In the genomic region with DNA sequence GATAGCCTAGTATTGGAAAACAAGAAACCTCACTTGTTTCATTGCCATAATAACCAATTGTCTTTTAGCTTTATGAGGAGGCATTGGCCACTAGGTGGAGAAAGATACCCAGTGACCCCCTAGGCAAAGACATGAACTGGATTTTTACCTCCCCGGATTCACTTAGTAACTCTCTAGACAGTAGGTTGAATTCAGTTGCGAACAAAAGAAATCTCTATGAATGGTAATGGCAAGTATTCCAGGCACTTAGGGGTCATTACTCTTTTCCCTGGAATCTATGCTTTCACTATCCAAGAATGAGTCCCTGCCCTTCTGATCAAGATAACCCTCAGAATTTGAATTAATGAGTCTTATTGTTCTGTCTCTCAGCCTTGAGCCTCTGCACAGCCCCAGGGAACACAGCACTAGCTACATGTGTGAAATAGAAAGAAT, we compare ENCODE assay signal across 8 cellular contexts. TPM values are rescaled to one million over a fixed set of nuclear protein-coding genes. Genes with fewer than 3 reads are reported as not detected.
DNase-seq lines count a peak whose midpoint lies in the region; ATAC-seq, FAIRE-seq and TF ChIP-seq lines count a peak whose summit lies in the region.

No MANE protein-coding gene starts in this region.

- H3K27ac ChIP-seq in astrocyte (ENCODE audit: low read depth, low read length) (peak overlapping the region; percentile 92), iPS DF 6.9 (ENCODE audit: low read length) (no peak overlapping the region), tibial nerve (peak overlapping the region in 2 of 4 donors; percentile 44 to 49)

- no peaks in the 10 kb centered on the region for H4K20me1 ChIP-seq in astrocyte (ENCODE audit: insufficient read depth, low read length)

- TF ChIP-seq EP300 in tibial nerve (IDR thresholded peaks at IDR 0.05) = no peak

- no peaks in the 10 kb centered on the region for H3K36me3 ChIP-seq in astrocyte (ENCODE audit: insufficient read depth, low read length)
- no peaks in the 10 kb centered on the region for H3K36me3 ChIP-seq in iPS DF 6.9 (ENCODE audit: control insufficient read depth, insufficient read depth, low read length)
- H3K36me3 ChIP-seq in tibial nerve = no peaks in the 10 kb centered on the region

- H3K4me1 Mint-ChIP-seq in astrocyte (ENCODE audit: low read depth, unreplicated experiment) (no peaks in the 10 kb centered on the region), T-cell (no peaks in the 10 kb centered on the region)
- no peaks in the 10 kb centered on the region for H3K4me1 Mint-ChIP-seq in stimulated activated memory B cell treated with anti-CD40 and anti-IgM and Interleukin-4, amounts not matched to agents 10 μg/mL and 1 μg/mL and 100 μg/mL, for 72 hours

- H3K36me3 Mint-ChIP-seq in astrocyte (ENCODE audit: low read depth, unreplicated experiment) = no peaks in the 10 kb centered on the region
- no peaks in the 10 kb centered on the region for H3K36me3 Mint-ChIP-seq in stimulated activated memory B cell treated with anti-CD40 and anti-IgM and Interleukin-4, amounts not matched to agents 10 μg/mL and 1 μg/mL and 100 μg/mL, for 72 hours
- H3K36me3 Mint-ChIP-seq in T-cell = no peaks in the 10 kb centered on the region

- H3K4me1 ChIP-seq in astrocyte (ENCODE audit: insufficient read depth, low read length) (peaks cover 42% of the 10 kb centered on the region), iPS DF 6.9 (ENCODE audit: control insufficient read depth, insufficient read depth, low read length) (no peaks in the 10 kb centered on the region), tibial nerve (peaks cover 0 to 35% (median 6%) of the 10 kb centered on the region in 4 donors)

- no peak overlapping the region for H2AFZ ChIP-seq in astrocyte (ENCODE audit: low read depth, low read length)

- no peaks in the 10 kb centered on the region for H3K9me3 ChIP-seq in astrocyte (ENCODE audit: insufficient read depth, low read depth, low read length)
- H3K9me3 ChIP-seq in iPS DF 6.9 (ENCODE audit: control insufficient read depth, insufficient read depth, low read length) = no peaks in the 10 kb centered on the region
- no peaks in the 10 kb centered on the region for H3K9me3 ChIP-seq in tibial nerve

- POLR2A ChIA-PET in T-cell (lab: Charles Lee) = no interaction called here

- H3K79me2 ChIP-seq in astrocyte (ENCODE audit: insufficient read depth, low read length) = no peaks in the 10 kb centered on the region

- peak; percentile 93 for FAIRE-seq in astrocyte (lab: Jason Lieb, UNC)

- H3K27ac Mint-ChIP-seq in astrocyte (ENCODE audit: unreplicated experiment) (no peak overlapping the region), T-cell (no peak overlapping the region)
- no peak overlapping the region for H3K27ac Mint-ChIP-seq in stimulated activated memory B cell treated with anti-CD40 and anti-IgM and Interleukin-4, amounts not matched to agents 10 μg/mL and 1 μg/mL and 100 μg/mL, for 72 hours

- in situ Hi-C loops in GM13976 (cut with MboI; ENCODE audit: low sequenced_read_pairs, unreplicated experiment) = no loop called here

- CTCF ChIA-PET in T-cell (lab: Charles Lee) = interaction anchor here in 1 of 2 donors (0.6 kb wide), 1 partner anchor 51 kb away, joined by 3 read pairs; no protein-coding TSS in a partner anchor

- WGBS in iPS DF 6.9 (ENCODE audit: insufficient coverage, insufficient read length) = no CpG with 5 or more reads among the region's 2 CpGs
- 3 to 8% methylated on average over 2 of the region's 2 CpGs for WGBS in tibial nerve, 2 donors

- H3K27me3 Mint-ChIP-seq in astrocyte (ENCODE audit: low read depth, unreplicated experiment) (no peaks in the 10 kb centered on the region), T-cell (peaks cover 7 to 9% of the 10 kb centered on the region in 2 donors)
- no peaks in the 10 kb centered on the region for H3K27me3 Mint-ChIP-seq in stimulated activated memory B cell treated with anti-CD40 and anti-IgM and Interleukin-4, amounts not matched to agents 10 μg/mL and 1 μg/mL and 100 μg/mL, for 72 hours

- H3K4me3 ChIP-seq in astrocyte (ENCODE audit: insufficient read depth, low read depth, low read length) (peak overlapping the region; percentile 12), iPS DF 6.9 (ENCODE audit: low read length) (no peak overlapping the region), tibial nerve (no peak overlapping the region)

- TF ChIP-seq CTCF in GM13976 (IDR thresholded peaks at IDR 0.05; ENCODE audit: borderline replicate concordance, control extremely low read depth, extremely low read depth, insufficient read depth, missing control alignments) (peak; percentile 26), astrocyte (IDR thresholded peaks at IDR 0.05; ENCODE audit: insufficient read depth, low read depth, low read length) (peak; percentile 88), tibial nerve (IDR thresholded peaks at IDR 0.05) (peak; percentile 42 to 86 (median 62))

- peak overlapping the region; percentile 72 for H3K9ac ChIP-seq in astrocyte (ENCODE audit: low read length)

- H3K9me3 Mint-ChIP-seq in astrocyte (ENCODE audit: unreplicated experiment) = peaks cover 2% of the 10 kb centered on the region
- peaks cover 2% of the 10 kb centered on the region for H3K9me3 Mint-ChIP-seq in stimulated activated memory B cell treated with anti-CD40 and anti-IgM and Interleukin-4, amounts not matched to agents 10 μg/mL and 1 μg/mL and 100 μg/mL, for 72 hours
- H3K9me3 Mint-ChIP-seq in T-cell = no peaks in the 10 kb centered on the region

- peak overlapping the region; percentile 73 for H3K4me2 ChIP-seq in astrocyte (ENCODE audit: low read length)

- H3K4me3 Mint-ChIP-seq in astrocyte (ENCODE audit: unreplicated experiment) (no peak overlapping the region), T-cell (no peak overlapping the region)
- no peak overlapping the region for H3K4me3 Mint-ChIP-seq in stimulated activated memory B cell treated with anti-CD40 and anti-IgM and Interleukin-4, amounts not matched to agents 10 μg/mL and 1 μg/mL and 100 μg/mL, for 72 hours

- no peak for ATAC-seq in stimulated activated memory B cell treated with anti-CD40 and anti-IgM and Interleukin-4, amounts not matched to agents 10 μg/mL and 1 μg/mL and 100 μg/mL, for 72 hours
- ATAC-seq in T-cell (replicated peaks in 1 of 4) = no peak

- DNase-seq in GM13976 (ENCODE audit: low spot score) = peak; percentile 27
- DNase-seq in NCI-H2029 (lab: John Stamatoyannopoulos, UW) = peak; percentile 7
- DNase-seq in astrocyte (ENCODE audit: low read depth) = peak; percentile 98
- peak; percentile 18 for DNase-seq in iPS DF 6.9 (ENCODE audit: low read depth, low spot score)
- DNase-seq in tibial nerve (ENCODE audit: low spot score in 2 of 2) = peak in 1 of 2 donors; percentile 59
- no peak for DNase-seq in T1000 (lab: John Stamatoyannopoulos, UW)
- no peak for DNase-seq in T-cell

- H3K27me3 ChIP-seq in astrocyte (ENCODE audit: insufficient read depth, low read length) = no peaks in the 10 kb centered on the region
- H3K27me3 ChIP-seq in iPS DF 6.9 (ENCODE audit: control insufficient read depth, insufficient read depth, low read length) = no peaks in the 10 kb centered on the region
- no peaks in the 10 kb centered on the region for H3K27me3 ChIP-seq in tibial nerve

- TF ChIP-seq POLR2A in tibial nerve (IDR thresholded peaks at IDR 0.05) = no peak

RNA-seq across cellular contexts. Expression of gene RHOJ, which starts 29.5 kb away (rescaled TPM):
- total RNA-seq in astrocyte = 29.6 and 34.5 TPM in 2 replicates
- 10 to 100 TPM; 10.0 to 20.7 (median 11.6) TPM for total RNA-seq in tibial nerve
- not detected for total RNA-seq in T-cell

Comparison
In these comparisons a context has a peak if more than half of its experiments do, and no peak if none do; other contexts are left out.
1. DNase-seq: peak in GM13976 (single experiment), NCI-H2029 (single experiment), astrocyte (single experiment) and iPS DF 6.9 (single experiment); none in T1000 (single experiment) and T-cell (0 of 34).
2. CTCF ChIP-seq: peak in every context shown above with its lines; median percentile 88 in astrocyte; 62 in tibial nerve; 26 in GM13976.
3. RNA of gene RHOJ, which starts 29.5 kb away (total RNA-seq): 29.6 to 34.5 TPM in astrocyte and 10.0 to 20.7 TPM in tibial nerve; not detected in T-cell; every median in the first group is over 10 times any median in the second.